In the genomic region with DNA sequence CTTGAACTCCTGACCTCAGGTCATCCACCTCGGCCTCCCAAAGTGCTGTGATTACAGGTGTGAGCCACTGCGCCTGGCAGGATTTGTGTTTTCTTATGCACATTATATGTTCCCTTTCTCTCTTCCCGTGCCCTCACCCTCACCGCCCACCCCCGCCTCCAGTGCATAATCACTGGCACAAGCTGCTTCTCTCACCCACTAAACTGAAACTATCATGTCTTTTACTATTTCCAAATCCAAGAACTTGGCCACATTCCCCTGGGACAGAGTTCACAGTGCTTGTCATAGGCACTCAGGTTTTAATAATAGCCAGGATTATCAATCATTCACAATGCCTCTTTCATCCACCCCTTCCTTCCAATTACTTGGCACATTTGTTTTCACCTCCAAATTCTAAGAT, we compare ENCODE assay signal across 25 cellular contexts. TPM values are rescaled to one million over a fixed set of nuclear protein-coding genes. Genes with fewer than 3 reads are reported as not detected.
DNase-seq lines count a peak whose midpoint lies in the region; ATAC-seq, FAIRE-seq and TF ChIP-seq lines count a peak whose summit lies in the region.
"Had no signal": no experiment of that assay in that cellular context is flagged by ENCODE, and none has a peak within 500 bp of the region (broad histone marks: within the 10 kb centered on the region; RNA-seq: fewer than 3 reads in every experiment).

No MANE protein-coding gene starts in this region.

- no peak for TF ChIP-seq EP300 in HepG2 (IDR thresholded peaks at IDR 0.05; ENCODE audit: low read depth in 2 of 2, low read length in 2 of 2)
- TF ChIP-seq EP300 in HepG2 (CRISPR knock-in tag; IDR thresholded peaks at IDR 0.05; ENCODE audit: borderline replicate concordance): no peak

- H3K4me1 ChIP-seq in liver (ENCODE audit: control insufficient read depth in 4 of 4, insufficient read depth in 4 of 4, low read length in 3 of 4) (peaks cover 0 to 19% (median 12%) of the 10 kb centered on the region in 4 donors), HepG2 (ENCODE audit: insufficient read depth, low read length) (0 out of 2 replicates have a peak, but pooled peaks cover 12% of the 10 kb centered on the region), left ventricle myocardium inferior (peaks cover 65% of the 10 kb centered on the region)

- TF ChIP-seq RAD21 in liver (IDR thresholded peaks at IDR 0.05) (peak; percentile 46 to 64), HepG2 (CRISPR knock-in tag; IDR thresholded peaks at IDR 0.05) (no peak)

- DNase-seq in HepG2 (ENCODE audit: low spot score) (no peak), left ventricle myocardium inferior (no peak), renal cortical epithelial cell (ENCODE audit: low read depth) (peak; percentile 73), NCI-H1694 treated with DMSO at 0.1 percent for 48 hours (lab: John Stamatoyannopoulos, UW) (no peak)
- DNase-seq in activated naive CD4-positive, alpha-beta T cell (lab: John Stamatoyannopoulos, UW): no peak
- DNase-seq: CD4-positive, alpha-beta T cell; GM23248; H7; KBM-7; MG63; NCI-H1105 treated with DMSO at 0.1 percent for 48 hours; NCI-H146; NCI-H2029; NCI-H446; NCI-H524 treated with DMSO at 0.1 percent for 48 hours; NCI-H82; NK-92 treated with Interleukin-12 subunit alpha and Interleukin-12 subunit beta, amount 100 ng/mL, for 24 hours; PC-3; SHP77 treated with DMSO at 0.1 percent for 48 hours; SK-N-SH had no signal

- no peaks in the 10 kb centered on the region for H3K79me2 ChIP-seq in HepG2 (ENCODE audit: insufficient read depth, low read length)

- no peak overlapping the region for H3K4me2 ChIP-seq in HepG2 (ENCODE audit: low read depth, low read length)
- H3K4me2 ChIP-seq: SK-N-SH had no signal

- POLR2A ChIA-PET in HepG2 (lab: Yijun Ruan, JAX): no interaction called here

- WGBS in liver: 36% methylated on average over 5 of the region's 5 CpGs
- 28% methylated on average over 5 of the region's 5 CpGs for WGBS in HepG2 (ENCODE audit: low lambda C conversion rate)

- ATAC-seq in HepG2 (no peak), HG02798 (IDR thresholded peaks at IDR 0.05; ENCODE audit: poor library complexity, unreplicated experiment) (no peak)
- ATAC-seq: PC-3 had no signal

- in situ Hi-C loops in HepG2 (cut with HindIII; ENCODE audit: extremely low pct_ligation_motif_present, low pct_unique_long_range_greater_than_20kb): loop anchor here (5.0 kb wide), 1 partner anchor 35 kb away; no protein-coding TSS in a partner anchor

- TF ChIP-seq POLR2A in HepG2 (IDR thresholded peaks at IDR 0.05; ENCODE audit: insufficient read depth in 1 of 2, low read depth in 2 of 2, low read length in 2 of 2): no peak

- TF ChIP-seq CTCF in liver (IDR thresholded peaks at IDR 0.05; ENCODE audit: low read depth, low read length, missing input control) (no peak), HepG2 (CRISPR knock-in tag; IDR thresholded peaks at IDR 0.05) (no peak), left ventricle myocardium inferior (IDR thresholded peaks at IDR 0.05; ENCODE audit: borderline replicate concordance) (no peak)

- H3K27me3 ChIP-seq in liver (ENCODE audit: control insufficient read depth in 4 of 4, insufficient read depth in 4 of 4, low read length in 3 of 4) (no peaks in the 10 kb centered on the region), HepG2 (ENCODE audit: control insufficient read depth in 1 of 2, insufficient read depth in 2 of 2, low read length in 2 of 2) (peaks cover 3 to 50% of the 10 kb centered on the region in 2 experiments; a peak in 4 of 5 replicates), left ventricle myocardium inferior (ENCODE audit: low read depth) (no peaks in the 10 kb centered on the region)

- CTCF ChIA-PET in HepG2 (lab: Yijun Ruan, JAX; ENCODE audit: low intra/inter-chr PET ratio, low total read pairs): no interaction called here

- H2AFZ ChIP-seq in HepG2 (ENCODE audit: low read length): no peak overlapping the region
- H2AFZ ChIP-seq: GM23248 had no signal

- no peak for FAIRE-seq in HepG2 (lab: Jason Lieb, UNC)
- FAIRE-seq: D721Med, GM18507, HTR-8/SVneo had no signal

- intact Hi-C loops in HepG2 (cut with micrococcal nuclease; ENCODE audit: unreplicated experiment): no loop called here
- intact Hi-C loops in left ventricle myocardium inferior (cut with micrococcal nuclease): no loop called here

- no peaks in the 10 kb centered on the region for H3K36me3 ChIP-seq in liver (ENCODE audit: control insufficient read depth in 4 of 4, insufficient read depth in 3 of 4, low read depth in 1 of 4, low read length in 3 of 4)
- no peaks in the 10 kb centered on the region for H3K36me3 ChIP-seq in HepG2 (replicated peaks in 1 of 2; ENCODE audit: control insufficient read depth in 1 of 2, insufficient read depth in 2 of 2, low read length in 2 of 2)
- no peaks in the 10 kb centered on the region for H3K36me3 ChIP-seq in left ventricle myocardium inferior
- H3K36me3 ChIP-seq: MG63 had no signal

- H3K27ac ChIP-seq in liver (ENCODE audit: low read depth in 1 of 2, low read length in 2 of 2) (peak overlapping the region; percentile 70 to 92), HepG2 (ENCODE audit: extremely low read length, insufficient read depth, low read length) (no peak overlapping the region), left ventricle myocardium inferior (replicated peaks) (peak overlapping the region; percentile 96)
- H3K27ac ChIP-seq: GM23248 had no signal

- H4K20me1 ChIP-seq in HepG2 (ENCODE audit: insufficient read depth, low read length): no peaks in the 10 kb centered on the region

- H3K9me3 ChIP-seq in liver (ENCODE audit: control insufficient read depth in 4 of 4, low read length in 3 of 4) (no peaks in the 10 kb centered on the region), HepG2 (ENCODE audit: low read length) (no peaks in the 10 kb centered on the region), left ventricle myocardium inferior (replicated peaks) (no peaks in the 10 kb centered on the region)
- H3K9me3 ChIP-seq: MG63, SK-N-SH had no signal

- peak overlapping the region in 1 of 2 donors; percentile 58 for H3K9ac ChIP-seq in liver (ENCODE audit: low read depth in 1 of 2, low read length in 2 of 2)
- H3K9ac ChIP-seq in HepG2 (ENCODE audit: insufficient read depth, low read depth, low read length): no peak overlapping the region
- H3K9ac ChIP-seq: GM23248, SK-N-SH had no signal

- no peak overlapping the region for H3K4me3 ChIP-seq in liver (ENCODE audit: low read depth in 1 of 3, low read length in 3 of 3)
- no peak overlapping the region for H3K4me3 ChIP-seq in HepG2 (replicated peaks in 1 of 3; ENCODE audit: insufficient read depth in 1 of 3, low read depth in 2 of 3, low read length in 3 of 3)
- peak overlapping the region; percentile 63 for H3K4me3 ChIP-seq in left ventricle myocardium inferior
- H3K4me3 ChIP-seq: GM23248, MG63 had no signal

- BruUV-seq in HepG2 (replicated peaks; lab: Mats Ljungman, UMichigan): no TSS peak

RNA-seq across cellular contexts. Expression of gene MAPKAPK2, which starts 17.8 kb away (rescaled TPM):
- total RNA-seq in liver (10 to 100 TPM in 1 of 2 donors, 1 to 10 TPM in 1; 9.1 to 20.3 TPM), HepG2 (2016; rRNA removed; fragmentation: Illumina TruSeq; extraction: Trizol) (14.5 and 16.6 TPM in 2 replicates), left ventricle myocardium inferior (215 TPM), renal cortical epithelial cell (35.3 and 85.1 TPM in 2 replicates)
- polyA plus RNA-seq in liver (10 to 100 TPM in 1 of 2 donors, 1 to 10 TPM in 1; 7.5 to 24.5 TPM), HepG2 (2011; rRNA removed) (34.0 and 40.1 TPM in 2 replicates)
- 11.7 and 13.0 TPM in 2 replicates for total RNA-seq in HepG2 (2016; cell fraction: cytosol; rRNA removed; fragmentation: Illumina TruSeq; extraction: Trizol; ENCODE audit: low read depth)
- 11.8 and 16.6 TPM in 2 replicates for total RNA-seq in HepG2 (2016; cell fraction: insoluble cytoplasmic fraction; rRNA removed; fragmentation: Illumina TruSeq; extraction: Trizol)
- total RNA-seq in HepG2 (2016; cell fraction: membrane; rRNA removed; fragmentation: Illumina TruSeq; extraction: Trizol): 26.9 and 28.5 TPM in 2 replicates
- total RNA-seq in HepG2 (2016; cell fraction: nucleus; rRNA removed; fragmentation: Illumina TruSeq; extraction: Trizol): 15.3 TPM in 2 replicates
- 28.8 and 30.9 TPM in 2 replicates for polyA plus RNA-seq in HepG2 (2011; cell fraction: cytosol; rRNA removed)
- polyA plus RNA-seq in HepG2 (2011; cell fraction: nucleus; rRNA removed): 60.6 and 63.0 TPM in 2 replicates
- polyA plus RNA-seq in HepG2 (2012): 17.3 and 31.0 TPM in 2 replicates
- polyA plus RNA-seq in HepG2 (2016; cell fraction: cytosol; fragmentation: Illumina TruSeq; extraction: Trizol; ENCODE audit: low read depth): 13.8 and 14.2 TPM in 2 replicates
- polyA plus RNA-seq in HepG2 (2016; cell fraction: insoluble cytoplasmic fraction; fragmentation: Illumina TruSeq; extraction: Trizol; ENCODE audit: low read depth): 17.8 and 22.4 TPM in 2 replicates
- 32.7 and 35.8 TPM in 2 replicates for polyA plus RNA-seq in HepG2 (2016; cell fraction: membrane; fragmentation: Illumina TruSeq; extraction: Trizol; ENCODE audit: low read depth)
- polyA plus RNA-seq in HepG2 (2016; cell fraction: nucleus; fragmentation: Illumina TruSeq; extraction: Trizol; ENCODE audit: insufficient read depth, low read depth): 41.1 and 43.4 TPM in 2 replicates
- 50.0 and 68.4 TPM in 2 replicates for polyA minus RNA-seq in HepG2 (2011; rRNA and poly(A)+ RNA removed; ENCODE audit: low replicate concordance)
- polyA minus RNA-seq in HepG2 (2011; cell fraction: cytosol; rRNA and poly(A)+ RNA removed): 15.6 and 16.3 TPM in 2 replicates
- 24.2 and 25.9 TPM in 2 replicates for polyA minus RNA-seq in HepG2 (2011; cell fraction: nucleus; rRNA and poly(A)+ RNA removed)

RNA-seq across cellular contexts. Expression of gene DYRK3, which starts 31.6 kb away (rescaled TPM):
- total RNA-seq in liver: 10 to 100 TPM in 1 of 2 donors, 1 to 10 TPM in 1; 7.8 to 41.8 TPM
- polyA plus RNA-seq in liver: 1 to 10 TPM; 1.5 to 2.1 TPM
- 2.8 and 4.1 TPM in 2 replicates for total RNA-seq in HepG2 (2016; rRNA removed; fragmentation: Illumina TruSeq; extraction: Trizol)
- total RNA-seq in HepG2 (2016; cell fraction: cytosol; rRNA removed; fragmentation: Illumina TruSeq; extraction: Trizol; ENCODE audit: low read depth): 0.44 and 0.81 TPM in 2 replicates
- total RNA-seq in HepG2 (2016; cell fraction: insoluble cytoplasmic fraction; rRNA removed; fragmentation: Illumina TruSeq; extraction: Trizol): 3.1 and 4.0 TPM in 2 replicates
- 1.4 and 1.5 TPM in 2 replicates for total RNA-seq in HepG2 (2016; cell fraction: membrane; rRNA removed; fragmentation: Illumina TruSeq; extraction: Trizol)
- total RNA-seq in HepG2 (2016; cell fraction: nucleus; rRNA removed; fragmentation: Illumina TruSeq; extraction: Trizol): 1.7 and 2.7 TPM in 2 replicates
- 0.48 and 0.50 TPM in 2 replicates for polyA plus RNA-seq in HepG2 (2011; rRNA removed)
- 0.31 and 0.43 TPM in 2 replicates for polyA plus RNA-seq in HepG2 (2011; cell fraction: cytosol; rRNA removed)
- polyA plus RNA-seq in HepG2 (2011; cell fraction: nucleus; rRNA removed): 0.29 and 0.58 TPM in 2 replicates
- 0.40 and 0.43 TPM in 2 replicates for polyA plus RNA-seq in HepG2 (2012)
- 0.10 and 0.25 TPM in 2 replicates for polyA plus RNA-seq in HepG2 (2016; cell fraction: cytosol; fragmentation: Illumina TruSeq; extraction: Trizol; ENCODE audit: low read depth)
- 1.7 and 2.1 TPM in 2 replicates for polyA plus RNA-seq in HepG2 (2016; cell fraction: insoluble cytoplasmic fraction; fragmentation: Illumina TruSeq; extraction: Trizol; ENCODE audit: low read depth)
- polyA plus RNA-seq in HepG2 (2016; cell fraction: membrane; fragmentation: Illumina TruSeq; extraction: Trizol; ENCODE audit: low read depth): 0.34 and 0.35 TPM in 2 replicates
- 1.0 and 1.5 TPM in 2 replicates for polyA plus RNA-seq in HepG2 (2016; cell fraction: nucleus; fragmentation: Illumina TruSeq; extraction: Trizol; ENCODE audit: insufficient read depth, low read depth)
- polyA minus RNA-seq in HepG2 (2011; rRNA and poly(A)+ RNA removed; ENCODE audit: low replicate concordance): 0.80 and 17.9 TPM in 2 replicates
- polyA minus RNA-seq in HepG2 (2011; cell fraction: cytosol; rRNA and poly(A)+ RNA removed): 0.40 and 1.7 TPM in 2 replicates
- polyA minus RNA-seq in HepG2 (2011; cell fraction: nucleus; rRNA and poly(A)+ RNA removed): 1.2 and 2.0 TPM in 2 replicates
- total RNA-seq in left ventricle myocardium inferior: 26.6 TPM
- total RNA-seq in renal cortical epithelial cell: 13.5 and 15.6 TPM in 2 replicates

RNA-seq across cellular contexts. Expression of gene EIF2D, which starts 54.7 kb away (rescaled TPM):
- total RNA-seq in liver (10 to 100 TPM; 26.1 to 30.0 TPM), HepG2 (2016; rRNA removed; fragmentation: Illumina TruSeq; extraction: Trizol) (45.1 and 47.5 TPM in 2 replicates), left ventricle myocardium inferior (29.2 TPM), renal cortical epithelial cell (40.5 and 52.8 TPM in 2 replicates)
- polyA plus RNA-seq in liver (10 to 100 TPM; 14.7 to 18.1 TPM), HepG2 (2011; rRNA removed) (61.1 and 64.9 TPM in 2 replicates)
- total RNA-seq in HepG2 (2016; cell fraction: cytosol; rRNA removed; fragmentation: Illumina TruSeq; extraction: Trizol; ENCODE audit: low read depth): 43.1 and 44.2 TPM in 2 replicates
- 44.4 and 45.6 TPM in 2 replicates for total RNA-seq in HepG2 (2016; cell fraction: insoluble cytoplasmic fraction; rRNA removed; fragmentation: Illumina TruSeq; extraction: Trizol)
- total RNA-seq in HepG2 (2016; cell fraction: membrane; rRNA removed; fragmentation: Illumina TruSeq; extraction: Trizol): 66.4 and 71.1 TPM in 2 replicates
- 33.0 and 33.9 TPM in 2 replicates for total RNA-seq in HepG2 (2016; cell fraction: nucleus; rRNA removed; fragmentation: Illumina TruSeq; extraction: Trizol)
- polyA plus RNA-seq in HepG2 (2011; cell fraction: cytosol; rRNA removed): 57.5 and 59.2 TPM in 2 replicates
- 50.4 and 55.0 TPM in 2 replicates for polyA plus RNA-seq in HepG2 (2011; cell fraction: nucleus; rRNA removed)
- 35.2 and 37.1 TPM in 2 replicates for polyA plus RNA-seq in HepG2 (2012)
- 51.1 and 52.3 TPM in 2 replicates for polyA plus RNA-seq in HepG2 (2016; cell fraction: cytosol; fragmentation: Illumina TruSeq; extraction: Trizol; ENCODE audit: low read depth)
- polyA plus RNA-seq in HepG2 (2016; cell fraction: insoluble cytoplasmic fraction; fragmentation: Illumina TruSeq; extraction: Trizol; ENCODE audit: low read depth): 56.4 and 58.1 TPM in 2 replicates
- 76.1 and 77.6 TPM in 2 replicates for polyA plus RNA-seq in HepG2 (2016; cell fraction: membrane; fragmentation: Illumina TruSeq; extraction: Trizol; ENCODE audit: low read depth)
- polyA plus RNA-seq in HepG2 (2016; cell fraction: nucleus; fragmentation: Illumina TruSeq; extraction: Trizol; ENCODE audit: insufficient read depth, low read depth): 56.2 and 57.6 TPM in 2 replicates
- polyA minus RNA-seq in HepG2 (2011; rRNA and poly(A)+ RNA removed; ENCODE audit: low replicate concordance): 48.8 and 93.5 TPM in 2 replicates
- 21.5 and 22.3 TPM in 2 replicates for polyA minus RNA-seq in HepG2 (2011; cell fraction: cytosol; rRNA and poly(A)+ RNA removed)
- polyA minus RNA-seq in HepG2 (2011; cell fraction: nucleus; rRNA and poly(A)+ RNA removed): 31.9 and 36.3 TPM in 2 replicates
